9 cellular contexts compared by ENCODE assay signal in genomic region chr2:64283641-64284371, GRCh38.
DNase-seq lines count a peak whose midpoint lies in the region; ATAC-seq and TF ChIP-seq lines count a peak whose summit lies in the region.
"Had no signal": no experiment of that assay in that cellular context is flagged by ENCODE, and none has a peak within 500 bp of the region (broad histone marks: within the 10 kb centered on the region; RNA-seq: fewer than 3 reads in every experiment).

No MANE protein-coding gene starts in this region.

- H3K27ac Mint-ChIP-seq in activated naive CD4-positive, alpha-beta T cell treated with anti-CD3 and anti-CD28 coated beads, Interleukin-2, amount 10 ng/mL, durations not matched to agents 7 days and 5 days: no peak overlapping the region

- H3K36me3 ChIP-seq in osteoblast (ENCODE audit: insufficient read depth, low read length): no peaks in the 10 kb centered on the region
- H3K36me3 ChIP-seq in HAP-1 (replicated peaks): no peaks in the 10 kb centered on the region

- in situ Hi-C loops in HAP-1 (cut with MboI; ENCODE audit: low sequenced_read_pairs): no loop called here

- H3K4me1 Mint-ChIP-seq in activated naive CD4-positive, alpha-beta T cell treated with anti-CD3 and anti-CD28 coated beads, Interleukin-2, amount 10 ng/mL, durations not matched to agents 7 days and 5 days: no peaks in the 10 kb centered on the region

- H3K79me2 ChIP-seq in osteoblast (ENCODE audit: insufficient read depth, low read length): no peaks in the 10 kb centered on the region
- H3K79me2 ChIP-seq: parathyroid adenoma had no signal

- peaks cover 8% of the 10 kb centered on the region for H3K27me3 Mint-ChIP-seq in activated naive CD4-positive, alpha-beta T cell treated with anti-CD3 and anti-CD28 coated beads, Interleukin-2, amount 10 ng/mL, durations not matched to agents 7 days and 5 days

- H3K4me1 ChIP-seq in osteoblast (ENCODE audit: insufficient read depth, low read length) (peaks cover 7% of the 10 kb centered on the region), HAP-1 (peaks cover 7% of the 10 kb centered on the region)
- H3K4me1 ChIP-seq: parathyroid adenoma had no signal

- no peaks in the 10 kb centered on the region for H3K9me3 Mint-ChIP-seq in activated naive CD4-positive, alpha-beta T cell treated with anti-CD3 and anti-CD28 coated beads, Interleukin-2, amount 10 ng/mL, durations not matched to agents 7 days and 5 days

- H3K4me3 Mint-ChIP-seq in activated naive CD4-positive, alpha-beta T cell treated with anti-CD3 and anti-CD28 coated beads, Interleukin-2, amount 10 ng/mL, durations not matched to agents 7 days and 5 days: no peak overlapping the region

- peak; percentile 83 for ATAC-seq in HG03039 (IDR thresholded peaks at IDR 0.05; ENCODE audit: unreplicated experiment)

- H4K20me1 ChIP-seq in osteoblast (ENCODE audit: insufficient read depth, low read length): no peaks in the 10 kb centered on the region

- H2AFZ ChIP-seq in osteoblast (ENCODE audit: low read length): no peak overlapping the region
- H2AFZ ChIP-seq: parathyroid adenoma had no signal

- no peaks in the 10 kb centered on the region for H3K9me3 ChIP-seq in osteoblast (ENCODE audit: low read depth, low read length)
- H3K9me3 ChIP-seq in HAP-1: no peaks in the 10 kb centered on the region

- CTCF ChIA-PET in activated naive CD4-positive, alpha-beta T cell treated with anti-CD3 and anti-CD28 coated beads, Interleukin-2, amount 10 ng/mL, durations not matched to agents 7 days and 5 days (lab: Charles Lee): interaction anchor here (1.0 kb wide), 1 partner anchor 12 kb away, joined by 3 read pairs; no protein-coding TSS in a partner anchor

- no peak overlapping the region for H3K27ac ChIP-seq in osteoblast (ENCODE audit: low read depth, low read length)
- H3K27ac ChIP-seq: parathyroid adenoma had no signal

- no peaks in the 10 kb centered on the region for H3K36me3 Mint-ChIP-seq in activated naive CD4-positive, alpha-beta T cell treated with anti-CD3 and anti-CD28 coated beads, Interleukin-2, amount 10 ng/mL, durations not matched to agents 7 days and 5 days

- H3K4me3 ChIP-seq in osteoblast (ENCODE audit: insufficient read depth, low read length) (no peak overlapping the region), HAP-1 (no peak overlapping the region)

- peak; percentile 13 for DNase-seq in stimulated activated CD4-positive, alpha-beta T cell treated with anti-CD3 and anti-CD28 coated beads, Interleukin-2, amount 100 ng/mL, for 4 hours (ENCODE audit: low read depth)
- DNase-seq in stimulated activated CD4-positive, alpha-beta T cell treated with anti-CD3 and anti-CD28 coated beads, Interleukin-1b, Interleukin-23, amount 100 ng/mL, for 48 hours: no peak
- peak; percentile 58 for DNase-seq in activated naive CD4-positive, alpha-beta T cell treated with anti-CD3 and anti-CD28 coated beads, Interleukin-2, amount 10 ng/mL, durations not matched to agents 7 days and 5 days
- peak; percentile 38 for DNase-seq in osteoblast (ENCODE audit: insufficient read length, low spot score, missing footprints)
- no peak for DNase-seq in HAP-1 (ENCODE audit: low spot score in 2 of 2)
- no peak for DNase-seq in iPS-NIHi7 (ENCODE audit: extremely low spot score)
- DNase-seq in NCI-H1048 (lab: John Stamatoyannopoulos, UW): no peak

- H3K4me2 ChIP-seq in osteoblast (ENCODE audit: insufficient read depth, low read length): no peak overlapping the region

- H3K27me3 ChIP-seq in osteoblast (ENCODE audit: insufficient read depth, low read length) (peaks cover 16% of the 10 kb centered on the region), HAP-1 (ENCODE audit: low read depth) (peaks cover 9% of the 10 kb centered on the region)

- no peak for TF ChIP-seq CTCF in osteoblast (IDR thresholded peaks at IDR 0.05; ENCODE audit: extremely low read depth, low read depth, low read length)

Comparison
In these comparisons a context has a peak if more than half of its experiments do, and no peak if none do; other contexts are left out.
1. DNase-seq: peak in stimulated activated CD4-positive, alpha-beta T cell treated with anti-CD3 and anti-CD28 coated beads, Interleukin-2, amount 100 ng/mL, for 4 hours (single experiment), activated naive CD4-positive, alpha-beta T cell treated with anti-CD3 and anti-CD28 coated beads, Interleukin-2, amount 10 ng/mL, durations not matched to agents 7 days and 5 days (single experiment) and osteoblast (single experiment); none in stimulated activated CD4-positive, alpha-beta T cell treated with anti-CD3 and anti-CD28 coated beads, Interleukin-1b, Interleukin-23, amount 100 ng/mL, for 48 hours (single experiment), HAP-1 (0 of 2), iPS-NIHi7 (single experiment) and NCI-H1048 (single experiment).